ENCODE assay signal across 9 cellular contexts in genomic region chr9:15277400-15278137, GRCh38. TPM values are rescaled to one million over a fixed set of nuclear protein-coding genes. Genes with fewer than 3 reads are reported as not detected.
DNase-seq lines count a peak whose midpoint lies in the region; ATAC-seq and TF ChIP-seq lines count a peak whose summit lies in the region.
"Had no signal": no experiment of that assay in that cellular context is flagged by ENCODE, and none has a peak within 500 bp of the region (broad histone marks: within the 10 kb centered on the region; RNA-seq: fewer than 3 reads in every experiment).

No MANE protein-coding gene starts in this region.

- TF ChIP-seq POLR2A in vagina (IDR thresholded peaks at IDR 0.05) = no peak

- peak; percentile 45 for ATAC-seq in GM18502 (IDR thresholded peaks at IDR 0.05; ENCODE audit: poor library complexity, unreplicated experiment)

- intact Hi-C loops in vagina (cut with DNase I) = no loop called here

- H3K36me3 Mint-ChIP-seq in endothelial cell (ENCODE audit: low read depth, unreplicated experiment) = no peaks in the 10 kb centered on the region
- no peaks in the 10 kb centered on the region for H3K36me3 Mint-ChIP-seq in progenitor cell of endocrine pancreas (ENCODE audit: insufficient read depth)

- DNase-seq in ACHN (peak; percentile 43), NCI-H748 (lab: John Stamatoyannopoulos, UW; ENCODE audit: unreplicated experiment) (peak; percentile 47), endothelial cell (ENCODE audit: low spot score) (no peak), progenitor cell of endocrine pancreas (ENCODE audit: low spot score, unreplicated experiment) (no peak), vagina (ENCODE audit: extremely low spot score in 2 of 2) (no peak), 8988T (no peak)
- DNase-seq in activated CD4-positive, alpha-beta T cell treated with anti-CD3 and anti-CD28 coated beads, Interleukin-2, amount 50 U/mL, for 48 hours = no peak

- no peaks in the 10 kb centered on the region for H3K9me3 Mint-ChIP-seq in endothelial cell (ENCODE audit: unreplicated experiment)
- H3K9me3 Mint-ChIP-seq in progenitor cell of endocrine pancreas (ENCODE audit: low read depth) = no peaks in the 10 kb centered on the region

- no peaks in the 10 kb centered on the region for H3K4me1 ChIP-seq in vagina
- H3K4me1 ChIP-seq: HAP-1 had no signal

- TF ChIP-seq CTCF in endothelial cell (IDR thresholded peaks at IDR 0.05; ENCODE audit: unreplicated experiment) = peak; percentile 52
- peak; percentile 41 for TF ChIP-seq CTCF in progenitor cell of endocrine pancreas (IDR thresholded peaks at IDR 0.05; ENCODE audit: unreplicated experiment)
- peak in 1 of 3 experiments; percentile 26 for TF ChIP-seq CTCF in vagina (IDR thresholded peaks at IDR 0.05)

- H3K4me3 Mint-ChIP-seq in endothelial cell (ENCODE audit: unreplicated experiment) (no peak overlapping the region), progenitor cell of endocrine pancreas (ENCODE audit: low read depth) (no peak overlapping the region)

- no peak overlapping the region for H3K27ac ChIP-seq in vagina

- H3K36me3 ChIP-seq in vagina = no peaks in the 10 kb centered on the region
- H3K36me3 ChIP-seq: HAP-1 had no signal

- H3K27me3 ChIP-seq in vagina = no peaks in the 10 kb centered on the region

- H3K4me3 ChIP-seq in vagina = no peak overlapping the region
- H3K4me3 ChIP-seq: HAP-1 had no signal

- H3K27me3 Mint-ChIP-seq in endothelial cell (ENCODE audit: unreplicated experiment) = no peaks in the 10 kb centered on the region
- H3K27me3 Mint-ChIP-seq in progenitor cell of endocrine pancreas = no peaks in the 10 kb centered on the region

- no peaks in the 10 kb centered on the region for H3K9me3 ChIP-seq in vagina
- H3K9me3 ChIP-seq: HAP-1 had no signal

- no peak overlapping the region for H3K27ac Mint-ChIP-seq in endothelial cell (ENCODE audit: unreplicated experiment)
- no peak overlapping the region for H3K27ac Mint-ChIP-seq in progenitor cell of endocrine pancreas

- H3K4me1 Mint-ChIP-seq in endothelial cell (ENCODE audit: unreplicated experiment) (peaks cover 6% of the 10 kb centered on the region), progenitor cell of endocrine pancreas (ENCODE audit: low read depth) (peaks cover 12% of the 10 kb centered on the region)

- in situ Hi-C loops in ACHN (cut with HindIII; ENCODE audit: low pct_ligation_motif_present, low pct_unique_long_range_greater_than_20kb, low sequenced_read_pairs) = no loop called here

RNA-seq across cellular contexts. Expression of gene TTC39B, which starts 29.4 kb away (rescaled TPM):
- total RNA-seq in endothelial cell (ENCODE audit: unreplicated experiment) (10.3 TPM), progenitor cell of endocrine pancreas (6.6 and 7.8 TPM in 2 replicates), vagina (13.3 TPM)

Comparison
In these comparisons a context has a peak if more than half of its experiments do, and no peak if none do; other contexts are left out.
1. DNase-seq: peak in ACHN (single experiment) and NCI-H748 (single experiment); none in endothelial cell (single experiment), progenitor cell of endocrine pancreas (single experiment), activated CD4-positive, alpha-beta T cell treated with anti-CD3 and anti-CD28 coated beads, Interleukin-2, amount 50 U/mL, for 48 hours (0 of 2), vagina (0 of 2) and 8988T (single experiment).